21 cellular contexts compared by ENCODE assay signal in the genomic region with DNA sequence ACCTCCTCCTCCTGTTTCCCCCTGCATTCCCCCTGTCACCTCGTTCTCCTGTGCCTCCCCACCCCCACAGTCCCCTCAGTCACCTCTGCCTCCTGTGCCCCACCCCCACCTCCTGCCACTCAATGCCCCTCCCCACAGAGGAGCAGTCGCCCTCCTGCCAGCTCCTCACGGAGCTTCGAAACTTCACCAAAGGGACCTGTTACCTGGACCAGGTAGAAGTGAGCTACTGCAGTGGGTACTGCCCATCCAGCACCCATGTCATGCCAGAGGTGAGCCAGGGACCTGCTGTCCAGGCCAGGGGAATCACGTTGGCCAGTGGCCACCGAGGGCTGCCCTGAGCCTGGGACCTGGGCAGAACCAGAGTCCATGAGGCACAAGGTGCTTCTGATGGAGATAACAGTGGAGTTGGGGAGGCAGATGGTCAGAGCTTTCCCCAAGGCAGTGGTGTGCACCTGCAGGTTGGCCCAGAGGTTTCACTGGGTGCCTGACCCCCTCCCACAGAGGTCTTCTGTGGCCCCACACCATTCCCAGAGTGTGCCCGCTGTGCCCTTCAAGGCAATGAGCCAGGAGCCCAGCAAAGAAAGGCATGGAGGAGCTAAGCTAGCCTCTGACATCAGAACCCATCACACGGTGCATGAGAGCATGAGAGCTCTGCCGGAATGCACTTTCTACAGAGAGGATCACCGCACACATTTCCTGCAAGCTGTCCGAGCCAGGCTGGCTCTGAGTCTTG. TPM values are rescaled to one million over a fixed set of nuclear protein-coding genes. Genes with fewer than 3 reads are reported as not detected.
DNase-seq lines count a peak whose midpoint lies in the region; ATAC-seq, FAIRE-seq and TF ChIP-seq lines count a peak whose summit lies in the region.
"Had no signal": no experiment of that assay in that cellular context is flagged by ENCODE, and none has a peak within 500 bp of the region (broad histone marks: within the 10 kb centered on the region; RNA-seq: fewer than 3 reads in every experiment).

No MANE protein-coding gene starts in this region.

- H3K9me3 ChIP-seq in HEK293 (ENCODE audit: control insufficient read depth, insufficient read depth, low read depth, low read length) (no peaks in the 10 kb centered on the region), H1 (ENCODE audit: insufficient read depth in 2 of 2, low read depth in 1 of 2, low read length in 1 of 2) (no peaks in the 10 kb centered on the region), neuronal stem cell (replicated peaks in 1 of 2; ENCODE audit: control insufficient read depth in 2 of 2, insufficient read depth in 1 of 2, low read depth in 1 of 2, low read length in 2 of 2) (no peaks in the 10 kb centered on the region)
- H3K9me3 ChIP-seq: BLaER1 treated with 17β-estradiol and CSF1 and Interleukin-3, amounts not matched to agents 10 nM and 100 nM; Peyer's patch had no signal

- TF ChIP-seq CTCF in GM23338 (conservative IDR thresholded peaks at IDR 0.05; ENCODE audit: low read depth in 2 of 2), result no peak
- TF ChIP-seq CTCF in HEK293 (tag by site-specific recombination; IDR thresholded peaks at IDR 0.05), result no peak
- no peak for TF ChIP-seq CTCF in H1 (IDR thresholded peaks at IDR 0.05; ENCODE audit: control extremely low read depth in 1 of 3, insufficient read depth in 1 of 3, low read depth in 1 of 3, low read length in 3 of 3)

- H3K27me3 ChIP-seq in GM23338 (ENCODE audit: insufficient read depth) (no peaks in the 10 kb centered on the region), H1 (replicated peaks in 1 of 4; ENCODE audit: control insufficient read depth in 3 of 4, extremely low read depth in 1 of 4, insufficient read depth in 3 of 4, low read length in 3 of 4) (no peaks in the 10 kb centered on the region), neuronal stem cell (ENCODE audit: control insufficient read depth in 3 of 3, insufficient read depth in 3 of 3, low read depth in 1 of 3, low read length in 3 of 3) (peaks cover 0 to 37% (median 3%) of the 10 kb centered on the region in 3 experiments)
- H3K27me3 ChIP-seq: BLaER1 treated with 17β-estradiol and CSF1 and Interleukin-3, amounts not matched to agents 10 nM and 100 nM; Peyer's patch had no signal

- H3K4me3 ChIP-seq in GM23338 (no peak overlapping the region), HEK293 (ENCODE audit: low read depth, low read length) (no peak overlapping the region), H1 (ENCODE audit: extremely low read depth in 1 of 4, insufficient read depth in 2 of 4, low read depth in 3 of 4, low read length in 4 of 4) (no peak overlapping the region; a peak in 1 of 8 replicates), neuronal stem cell (ENCODE audit: low read length in 2 of 2) (peak overlapping the region in 1 of 2 donors; percentile 53)
- H3K4me3 ChIP-seq: BLaER1 treated with 17β-estradiol and CSF1 and Interleukin-3, amounts not matched to agents 10 nM and 100 nM; K562; Peyer's patch had no signal

- peak overlapping the region; percentile 81; the same call in 1 of the 2 replicates for H2BK15ac ChIP-seq in H1 (ENCODE audit: low read length)
- H2BK15ac ChIP-seq in neuronal stem cell (ENCODE audit: low read length), result peak overlapping the region; percentile 1

- TF ChIP-seq RAD21 in H1 (IDR thresholded peaks at IDR 0.05 in 1 of 2, conservative IDR thresholded peaks at IDR 0.05 in 1 of 2; ENCODE audit: low read depth in 2 of 2, low read length in 2 of 2), result no peak

- H3K18ac ChIP-seq in H1 (ENCODE audit: extremely low read depth, low read length) (peak overlapping the region; percentile 60; the same call in 1 of the 2 replicates), neuronal stem cell (ENCODE audit: low read length) (peak overlapping the region; percentile 85)

- H2AK5ac ChIP-seq in H1 (ENCODE audit: low read depth, low read length) (peak overlapping the region; percentile 65; the same call in 1 of the 2 replicates), neuronal stem cell (ENCODE audit: low read depth, low read length) (no peak overlapping the region)

- peak overlapping the region; percentile 80; the same call in 1 of the 2 replicates for H2BK20ac ChIP-seq in H1 (ENCODE audit: low read length)

- H4K8ac ChIP-seq in H1 (ENCODE audit: extremely low read depth, insufficient read depth, low read length) (peak overlapping the region; percentile 57; the same call in 1 of the 2 replicates), neuronal stem cell (ENCODE audit: low read depth, low read length) (no peak overlapping the region)

- no peaks in the 10 kb centered on the region for H3K79me1 ChIP-seq in H1 (ENCODE audit: low read depth, low read length)
- H3K79me1 ChIP-seq in neuronal stem cell (ENCODE audit: low read depth, low read length), result peaks cover 2% of the 10 kb centered on the region

- no peak for FAIRE-seq in H1 (lab: Jason Lieb, UNC)
- FAIRE-seq: D721Med, K562 had no signal

- TF ChIP-seq POLR2A in H1 (IDR thresholded peaks at IDR 0.05; ENCODE audit: control extremely low read depth in 1 of 2, low read depth in 2 of 2, low read length in 2 of 2), result no peak

- H3K9ac ChIP-seq in H1 (replicated peaks in 1 of 4; ENCODE audit: extremely low read depth in 1 of 4, low read depth in 3 of 4, low read length in 3 of 4), result no peak overlapping the region
- no peak overlapping the region for H3K9ac ChIP-seq in neuronal stem cell (ENCODE audit: low read depth, low read length, poor library complexity)
- H3K9ac ChIP-seq: BLaER1 treated with 17β-estradiol and CSF1 and Interleukin-3, amounts not matched to agents 10 nM and 100 nM had no signal

- H3K4me1 Mint-ChIP-seq in GM23338 (peaks cover 12% of the 10 kb centered on the region), immature natural killer cell (no peaks in the 10 kb centered on the region)
- H3K4me1 Mint-ChIP-seq: CD8-positive, alpha-beta memory T cell had no signal

- H3K27me3 Mint-ChIP-seq in GM23338 (ENCODE audit: insufficient read depth, low read depth, poor library complexity) (peaks cover 15% of the 10 kb centered on the region), immature natural killer cell (ENCODE audit: low read depth in 3 of 3) (peaks cover 4 to 12% (median 10%) of the 10 kb centered on the region in 3 donors)

- DNase-seq in GM23338 (ENCODE audit: low spot score) (no peak), H1 (ENCODE audit: low read depth in 1 of 2, low spot score in 2 of 2) (no peak), neuronal stem cell (ENCODE audit: low spot score) (no peak), immature natural killer cell (no peak)
- DNase-seq: CD8-positive, alpha-beta memory T cell; GDM1; NCI-H1105 treated with DMSO at 0.1 percent for 48 hours; NCI-H1694; NCI-H2107; NCI-H526 treated with DMSO at 0.1 percent for 48 hours; Peyer's patch; T-helper 1 cell had no signal

- H2AFZ ChIP-seq in GM23338 (peak overlapping the region; percentile 93; the same call in 1 of the 2 replicates), H1 (ENCODE audit: low read length) (peak overlapping the region; percentile 92), neuronal stem cell (ENCODE audit: low read length) (peak overlapping the region; percentile 27)

- no peaks in the 10 kb centered on the region for H3K36me3 ChIP-seq in GM23338 (ENCODE audit: insufficient read depth)
- H3K36me3 ChIP-seq in HEK293 (ENCODE audit: control insufficient read depth in 2 of 2, insufficient read depth in 1 of 2, low read length in 2 of 2), result no peaks in the 10 kb centered on the region
- no peaks in the 10 kb centered on the region for H3K36me3 ChIP-seq in H1 (ENCODE audit: control insufficient read depth in 2 of 4, insufficient read depth in 4 of 4, low read length in 3 of 4)
- no peaks in the 10 kb centered on the region for H3K36me3 ChIP-seq in neuronal stem cell (replicated peaks in 1 of 2; ENCODE audit: control insufficient read depth in 2 of 2, insufficient read depth in 2 of 2, low read length in 2 of 2)
- H3K36me3 ChIP-seq: BLaER1 treated with 17β-estradiol and CSF1 and Interleukin-3, amounts not matched to agents 10 nM and 100 nM; Peyer's patch had no signal

- no peaks in the 10 kb centered on the region for H3K23me2 ChIP-seq in H1 (ENCODE audit: low read depth, low read length)

- H2BK120ac ChIP-seq in H1 (replicated peaks; ENCODE audit: low read depth, low read length) (no peak overlapping the region), neuronal stem cell (ENCODE audit: low read depth, low read length) (no peak overlapping the region)

- no peak overlapping the region for H3K4me3 Mint-ChIP-seq in GM23338
- H3K4me3 Mint-ChIP-seq in immature natural killer cell, result no peak overlapping the region
- H3K4me3 Mint-ChIP-seq: CD8-positive, alpha-beta memory T cell had no signal

- H4K20me1 ChIP-seq in GM23338 (replicated peaks; ENCODE audit: insufficient read depth) (no peaks in the 10 kb centered on the region), H1 (replicated peaks in 1 of 2; ENCODE audit: control insufficient read depth in 1 of 2, insufficient read depth in 2 of 2, low read length in 2 of 2) (no peaks in the 10 kb centered on the region)
- H4K20me1 ChIP-seq: BLaER1 treated with 17β-estradiol and CSF1 and Interleukin-3, amounts not matched to agents 10 nM and 100 nM had no signal

- H3K14ac ChIP-seq in H1 (ENCODE audit: insufficient read length), result no peak overlapping the region
- H3K14ac ChIP-seq in neuronal stem cell (ENCODE audit: low read length), result no peak overlapping the region

- H2BK5ac ChIP-seq in H1 (ENCODE audit: low read depth, low read length), result no peak overlapping the region; the same call in 1 of the 2 replicates
- H2BK5ac ChIP-seq in neuronal stem cell (ENCODE audit: low read length), result no peak overlapping the region

- CTCF ChIA-PET in HEK293 (lab: Yijun Ruan, JAX) (interaction anchor here (0.6 kb wide), 1 partner anchor 420 kb away, joined by 4 read pairs; no protein-coding TSS in a partner anchor), H1 (lab: Charles Lee; ENCODE audit: partially characterized antibody) (interaction anchor here (0.6 to 2.9 kb wide), 14 partner anchors 8 to 705 kb away, joined by 3 to 15 read pairs (median 4); partner anchors contain the start of gene ZNF425)

- H3K9me3 Mint-ChIP-seq in GM23338 (no peaks in the 10 kb centered on the region), immature natural killer cell (no peaks in the 10 kb centered on the region)
- H3K9me3 Mint-ChIP-seq: CD8-positive, alpha-beta memory T cell had no signal

- POLR2A ChIA-PET in HEK293 (lab: Yijun Ruan, JAX), result no interaction called here
- POLR2A ChIA-PET in H1 (lab: Charles Lee; ENCODE audit: partially characterized antibody), result no interaction called here

- H3K36me3 Mint-ChIP-seq in GM23338 (ENCODE audit: low read depth) (no peaks in the 10 kb centered on the region; the same call in 2 of the 3 replicates), immature natural killer cell (no peaks in the 10 kb centered on the region)

- peak; percentile 44 for ATAC-seq in GM23338
- no peak for ATAC-seq in HG03280 (IDR thresholded peaks at IDR 0.05; ENCODE audit: unreplicated experiment)
- ATAC-seq in GM18517 (IDR thresholded peaks at IDR 0.05; ENCODE audit: unreplicated experiment), result no peak
- ATAC-seq in HG03025 (IDR thresholded peaks at IDR 0.05; ENCODE audit: low FRiP score, unreplicated experiment), result no peak
- ATAC-seq: HCT116, K562, Right ventricle myocardium inferior had no signal

- no peak overlapping the region for H3K56ac ChIP-seq in H1 (replicated peaks; ENCODE audit: insufficient read length, low read depth, low read length)

- no peaks in the 10 kb centered on the region for H3K79me2 ChIP-seq in GM23338 (replicated peaks; ENCODE audit: insufficient read depth)
- no peaks in the 10 kb centered on the region for H3K79me2 ChIP-seq in H1 (ENCODE audit: control insufficient read depth in 1 of 2, insufficient read depth in 2 of 2, low read length in 2 of 2)

- no peaks in the 10 kb centered on the region for H3K4me1 ChIP-seq in GM23338 (ENCODE audit: insufficient read depth)
- H3K4me1 ChIP-seq in HEK293 (ENCODE audit: control insufficient read depth, insufficient read depth, low read length), result no peaks in the 10 kb centered on the region
- peaks cover 0 to 10% (median 6%) of the 10 kb centered on the region in 4 experiments; a peak in 6 of 7 replicates for H3K4me1 ChIP-seq in H1 (replicated peaks in 1 of 4; ENCODE audit: control insufficient read depth in 3 of 4, insufficient read depth in 4 of 4, low read length in 3 of 4)
- peaks cover 0 to 10% of the 10 kb centered on the region in 2 donors for H3K4me1 ChIP-seq in neuronal stem cell (ENCODE audit: control insufficient read depth in 2 of 2, insufficient read depth in 1 of 2, low read depth in 1 of 2, low read length in 2 of 2)
- H3K4me1 ChIP-seq: Peyer's patch had no signal

- no peak overlapping the region for H4K5ac ChIP-seq in H1 (ENCODE audit: insufficient read length, low read depth, low read length)

- H3K4ac ChIP-seq in H1 (replicated peaks; ENCODE audit: insufficient read length, low read depth, low read length), result peak overlapping the region; percentile 85
- H3K4ac ChIP-seq in neuronal stem cell (ENCODE audit: low read length), result no peak overlapping the region

- H2BK12ac ChIP-seq in H1 (ENCODE audit: low read depth, low read length), result peak overlapping the region; percentile 75; the same call in 1 of the 2 replicates
- H2BK12ac ChIP-seq in neuronal stem cell (ENCODE audit: low read length), result no peak overlapping the region

- no peak for TF ChIP-seq EP300 in H1 (IDR thresholded peaks at IDR 0.05; ENCODE audit: borderline replicate concordance in 1 of 2, low read depth in 2 of 2, low read length in 2 of 2)

- H4K91ac ChIP-seq in H1 (replicated peaks; ENCODE audit: insufficient read length, low read length) (peak overlapping the region; percentile 89), neuronal stem cell (ENCODE audit: low read depth, low read length, poor library complexity) (no peak overlapping the region)

- H3K27ac ChIP-seq in GM23338 (ENCODE audit: low read depth) (no peak overlapping the region), HEK293 (ENCODE audit: extremely low read depth, low read depth, low read length) (no peak overlapping the region), H1 (ENCODE audit: low read depth, low read length) (no peak overlapping the region), neuronal stem cell (replicated peaks; ENCODE audit: low read length) (no peak overlapping the region)
- H3K27ac ChIP-seq: BLaER1 treated with 17β-estradiol and CSF1 and Interleukin-3, amounts not matched to agents 10 nM and 100 nM; Peyer's patch had no signal

- no peaks in the 10 kb centered on the region for H3F3A ChIP-seq in GM23338 (replicated peaks; ENCODE audit: low read depth)

- 62% methylated on average over 8 of the region's 11 CpGs; no CpG with 5 or more reads in 1 of the 2 experiments for WGBS in H1 (ENCODE audit: extremely low coverage in 1 of 2, insufficient coverage in 1 of 2, insufficient read length in 1 of 2, insufficient replicate concordance in 2 of 2, low coverage in 1 of 2, low lambda C conversion rate in 2 of 2, missing lambda C conversion rate in 1 of 2), 2 experiments
- no CpG with 5 or more reads among the region's 11 CpGs for WGBS in neuronal stem cell (ENCODE audit: extremely low coverage in 2 of 2, insufficient read length in 2 of 2, insufficient replicate concordance in 1 of 2), 2 donors

- H3K23ac ChIP-seq in H1 (ENCODE audit: insufficient read length) (no peak overlapping the region), neuronal stem cell (ENCODE audit: low read depth, low read length, poor library complexity) (no peak overlapping the region)

- H3K27ac Mint-ChIP-seq in GM23338 (no peak overlapping the region), immature natural killer cell (no peak overlapping the region)
- H3K27ac Mint-ChIP-seq: CD8-positive, alpha-beta memory T cell had no signal

- H3K4me2 ChIP-seq in GM23338 (no peak overlapping the region), H1 (ENCODE audit: insufficient read depth in 1 of 2, low read depth in 2 of 2, low read length in 2 of 2) (no peak overlapping the region), neuronal stem cell (ENCODE audit: insufficient read depth, low read length, poor library complexity, severe bottlenecking) (no peak overlapping the region)
- H3K4me2 ChIP-seq: BLaER1 treated with 17β-estradiol and CSF1 and Interleukin-3, amounts not matched to agents 10 nM and 100 nM had no signal

- no peaks in the 10 kb centered on the region for H3K9me2 ChIP-seq in GM23338 (ENCODE audit: insufficient read depth)

RNA-seq across cellular contexts. Expression of gene ZNF862, which starts 7.0 kb away (rescaled TPM):
- total RNA-seq in GM23338 (2014; rRNA removed; shearing (Covaris generic)), result 1.6 and 2.3 TPM in 2 replicates
- polyA plus RNA-seq in GM23338 (2016; fragmentation: Nextera tagmentation; extraction: Ambion mirVana), result 0.64 and 0.94 TPM in 2 replicates
- total RNA-seq in H1 (2021; fragmentation: NEBNext Ultra II Directional; extraction: Animal tissue kit (Norgen Biotek cat#: 25700)), result 2.5 and 3.9 TPM in 2 replicates
- 1.8 and 2.8 TPM in 2 replicates for polyA plus RNA-seq in H1 (2011; rRNA removed)
- 2.4 TPM for polyA plus RNA-seq in H1 (2011; cell fraction: cytosol; rRNA removed)
- polyA plus RNA-seq in H1 (2011; cell fraction: nucleus; rRNA removed), result 9.0 TPM
- 1.8 to 3.1 TPM (median 2.4 TPM) in 4 replicates for polyA plus RNA-seq in H1 (2012, experiment 1 of 2)
- polyA plus RNA-seq in H1 (2012, experiment 2 of 2), result 0.62 TPM
- 1.1 TPM for polyA plus RNA-seq in H1 (2013, experiment 1 of 2)
- 1.2 TPM for polyA plus RNA-seq in H1 (2013, experiment 2 of 2)
- 4.0 and 5.4 TPM in 2 replicates for polyA minus RNA-seq in H1 (2011; rRNA and poly(A)+ RNA removed)
- 1.5 TPM for polyA minus RNA-seq in H1 (2011; cell fraction: cytosol; rRNA and poly(A)+ RNA removed)
- polyA minus RNA-seq in H1 (2011; cell fraction: nucleus; rRNA and poly(A)+ RNA removed), result 8.9 TPM
- polyA plus RNA-seq in neuronal stem cell (2013, experiment 1 of 2), result 7.1 TPM
- 6.8 TPM for polyA plus RNA-seq in neuronal stem cell (2013, experiment 2 of 2)
- polyA plus RNA-seq in immature natural killer cell, result 1 to 10 TPM; 1.9 to 5.5 (median 2.5) TPM

RNA-seq across cellular contexts. Expression of gene ATP6V0E2, which starts 42.6 kb away (rescaled TPM):
- 18.8 and 34.7 TPM in 2 replicates for total RNA-seq in GM23338 (2014; rRNA removed; shearing (Covaris generic))
- polyA plus RNA-seq in GM23338 (2016; fragmentation: Nextera tagmentation; extraction: Ambion mirVana), result 14.8 and 15.6 TPM in 2 replicates
- total RNA-seq in H1 (2021; fragmentation: NEBNext Ultra II Directional; extraction: Animal tissue kit (Norgen Biotek cat#: 25700)), result 26.1 and 30.7 TPM in 2 replicates
- 47.9 and 75.1 TPM in 2 replicates for polyA plus RNA-seq in H1 (2011; rRNA removed)
- 28.2 TPM for polyA plus RNA-seq in H1 (2011; cell fraction: cytosol; rRNA removed)
- 25.4 TPM for polyA plus RNA-seq in H1 (2011; cell fraction: nucleus; rRNA removed)
- polyA plus RNA-seq in H1 (2012, experiment 1 of 2), result 22.2 to 32.2 TPM (median 29.6 TPM) in 4 replicates
- 34.8 TPM for polyA plus RNA-seq in H1 (2012, experiment 2 of 2)
- 22.2 TPM for polyA plus RNA-seq in H1 (2013, experiment 1 of 2)
- 25.2 TPM for polyA plus RNA-seq in H1 (2013, experiment 2 of 2)
- 8.1 and 10.5 TPM in 2 replicates for polyA minus RNA-seq in H1 (2011; rRNA and poly(A)+ RNA removed)
- polyA minus RNA-seq in H1 (2011; cell fraction: cytosol; rRNA and poly(A)+ RNA removed), result 13.7 TPM
- 9.2 TPM for polyA minus RNA-seq in H1 (2011; cell fraction: nucleus; rRNA and poly(A)+ RNA removed)
- polyA plus RNA-seq in neuronal stem cell (2013, experiment 1 of 2), result 63.8 TPM
- 60.2 TPM for polyA plus RNA-seq in neuronal stem cell (2013, experiment 2 of 2)
- polyA plus RNA-seq in immature natural killer cell, result 10 to 100 TPM; 72.8 to 80.5 (median 73.9) TPM

RNA-seq across cellular contexts. Expression of gene ZNF467, which starts 57.8 kb away (rescaled TPM):
- total RNA-seq in GM23338 (2014; rRNA removed; shearing (Covaris generic)), result 0.10 and 0.19 TPM in 2 replicates
- polyA plus RNA-seq in GM23338 (2016; fragmentation: Nextera tagmentation; extraction: Ambion mirVana) (0.30 and 0.40 TPM in 2 replicates), H1 (2011; rRNA removed) (0.51 and 0.89 TPM in 2 replicates), immature natural killer cell (1 to 10 TPM in 2 of 3 donors, not detected in 1; 1.5 to 2.3 TPM)
- total RNA-seq in H1 (2021; fragmentation: NEBNext Ultra II Directional; extraction: Animal tissue kit (Norgen Biotek cat#: 25700)), result 0.40 and 0.50 TPM in 2 replicates
- 0.44 TPM for polyA plus RNA-seq in H1 (2011; cell fraction: cytosol; rRNA removed)
- 1.7 TPM for polyA plus RNA-seq in H1 (2011; cell fraction: nucleus; rRNA removed)
- 0.36 to 0.89 TPM (median 0.75 TPM) in 4 replicates for polyA plus RNA-seq in H1 (2012, experiment 1 of 2)
- polyA plus RNA-seq in H1 (2012, experiment 2 of 2), result 0.35 TPM
- 0.20 TPM for polyA plus RNA-seq in H1 (2013, experiment 1 of 2)
- polyA plus RNA-seq in H1 (2013, experiment 2 of 2), result 0.13 TPM
- 0.05 and 0.13 TPM in 2 replicates for polyA minus RNA-seq in H1 (2011; rRNA and poly(A)+ RNA removed)
- not detected for polyA minus RNA-seq in H1 (2011; cell fraction: cytosol; rRNA and poly(A)+ RNA removed)
- 0.70 TPM for polyA minus RNA-seq in H1 (2011; cell fraction: nucleus; rRNA and poly(A)+ RNA removed)
- 6.2 TPM for polyA plus RNA-seq in neuronal stem cell (2013, experiment 1 of 2)
- 6.1 TPM for polyA plus RNA-seq in neuronal stem cell (2013, experiment 2 of 2)

Comparison
In these comparisons a context has a peak if more than half of its experiments do, and no peak if none do; other contexts are left out.
1. H2AFZ ChIP-seq: peak in every context shown above with its lines; median percentile 93 in GM23338; 92 in H1; 27 in neuronal stem cell.